8 cellular contexts compared by ENCODE assay signal in genomic region chr6:82363368-82364086, GRCh38. TPM values are rescaled to one million over a fixed set of nuclear protein-coding genes. Genes with fewer than 3 reads are reported as not detected.
DNase-seq lines count a peak whose midpoint lies in the region; ATAC-seq and TF ChIP-seq lines count a peak whose summit lies in the region.

Gene TPBG (plus strand): TSS chr6:82363817. CDS start chr6:82364962, 1,145 bp downstream.

- H3K36me3 Mint-ChIP-seq in naive B cell, result peaks cover 0 to 15% of the 10 kb centered on the region in 2 donors

- peaks cover 38 to 56% (median 56%) of the 10 kb centered on the region in 3 donors for H3K27me3 Mint-ChIP-seq in naive B cell

- peak; percentile 81 for DNase-seq in NCI-H146 (lab: John Stamatoyannopoulos, UW)
- peak; percentile 20 for DNase-seq in activated T-cell treated with anti-CD3 and anti-CD28 coated beads, Interleukin-2, amount 50 U/mL, for 1 hour
- peak; percentile 93 for DNase-seq in fibroblast of mammary gland (ENCODE audit: low read depth)
- DNase-seq in naive B cell, result no peak
- DNase-seq in COLO829 (ENCODE audit: low spot score), result no peak
- no peak for DNase-seq in GM19238 (ENCODE audit: insufficient read length, low spot score)

- peak within 1 kb of the TSS; percentile 79 for H3K4me3 ChIP-seq in fibroblast of mammary gland (ENCODE audit: control insufficient read depth, low read depth, low read length)

- H3K9ac ChIP-seq in ES-I3 (ENCODE audit: low read depth, low read length), result peak within 1 kb of the TSS; percentile 59

- peaks cover 12% of the 10 kb centered on the region for H3K4me1 ChIP-seq in ES-I3 (ENCODE audit: insufficient read depth, low read length)

- no peak within 1 kb of the TSS for H3K27ac Mint-ChIP-seq in naive B cell

- peaks cover 15 to 26% (median 22%) of the 10 kb centered on the region in 3 donors for H3K4me1 Mint-ChIP-seq in naive B cell

- H3K9me3 ChIP-seq in ES-I3 (ENCODE audit: control insufficient read depth, insufficient read depth, low read length), result no peaks in the 10 kb centered on the region

- TF ChIP-seq CTCF in fibroblast of mammary gland (conservative IDR thresholded peaks at IDR 0.05; ENCODE audit: control insufficient read depth, insufficient read depth, low read depth, low read length), result peak; percentile 35

- peak within 1 kb of the TSS; percentile 60 to 89 (median 79) for H3K4me3 Mint-ChIP-seq in naive B cell

- ATAC-seq in GM21723 (IDR thresholded peaks at IDR 0.05; ENCODE audit: unreplicated experiment) (peak; percentile 54), naive B cell (ENCODE audit: low read depth in 2 of 2) (peak; percentile 21)

- peaks cover 0 to 4% (median 0%) of the 10 kb centered on the region in 7 donors for H3K9me3 Mint-ChIP-seq in naive B cell

- no peaks in the 10 kb centered on the region; the same call in 1 of the 2 replicates for H3K36me3 ChIP-seq in ES-I3 (ENCODE audit: insufficient read depth, low read length)

RNA-seq across cellular contexts. Expression of gene TPBG, which starts in this region (rescaled TPM):
- not detected for polyA plus RNA-seq in naive B cell (ENCODE audit: low read depth in 6 of 6)

Comparison
In these comparisons a context has a peak if more than half of its experiments do, and no peak if none do; other contexts are left out.
1. Peak in ATAC-seq in naive B cell; RNA of the gene not detected or under 1 TPM.
2. DNase-seq: peak in NCI-H146 (single experiment), activated T-cell treated with anti-CD3 and anti-CD28 coated beads, Interleukin-2, amount 50 U/mL, for 1 hour (single experiment) and fibroblast of mammary gland (single experiment); none in naive B cell (single experiment), COLO829 (single experiment) and GM19238 (single experiment).